Comparison of ENCODE assay signal across 1 cellular context in the genomic region with DNA sequence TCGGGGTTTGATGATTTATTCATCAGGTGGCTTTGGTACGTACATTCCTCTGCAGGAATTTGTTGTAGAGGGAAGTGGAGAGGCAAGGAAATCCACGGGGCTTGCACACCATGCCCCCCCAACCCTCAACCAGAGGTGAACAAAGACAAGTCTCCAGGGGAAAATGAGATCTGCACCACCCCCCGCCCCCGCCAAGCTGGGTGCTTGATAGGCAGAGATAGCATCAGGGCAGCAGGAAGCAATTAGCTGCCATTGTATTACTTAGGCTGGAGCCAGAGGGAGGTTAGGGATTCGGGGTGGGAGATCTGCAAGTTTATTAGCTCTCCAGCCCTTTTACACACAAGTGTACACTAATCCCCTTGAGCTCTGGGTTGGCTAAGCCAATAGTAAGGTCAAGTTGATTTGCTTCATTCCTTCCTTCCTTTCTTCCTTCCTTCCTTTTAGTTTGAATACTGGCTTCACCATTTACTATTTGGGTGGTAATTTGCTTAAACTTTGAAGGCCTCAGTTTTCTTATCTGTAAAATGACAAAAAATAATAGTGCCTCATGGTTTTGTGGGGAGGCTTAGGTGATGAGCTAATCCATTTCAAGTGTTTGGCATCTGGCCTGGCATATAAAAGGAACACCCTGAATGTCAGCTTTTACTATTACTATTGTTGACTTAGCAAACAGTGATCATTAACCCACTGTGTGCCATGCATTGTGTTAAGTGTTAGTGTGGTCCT.
TF ChIP-seq lines count a peak whose summit lies in the region.

No MANE protein-coding gene starts in this region.

TF ChIP-seq in HEK293, 187 proteins besides CTCF, POLR2A, EP300 and RAD21 (continued from another document and continues in another):
- TF ChIP-seq ZNF837 (tag by site-specific recombination; IDR thresholded peaks at IDR 0.05) (no peak), ZNF623 (tag by site-specific recombination; IDR thresholded peaks at IDR 0.05) (no peak; the same call in 1 of the 2 replicates), ZNF426 (tag by site-specific recombination; IDR thresholded peaks at IDR 0.05) (no peak), ZNF37A (tag by site-specific recombination; IDR thresholded peaks at IDR 0.05) (0 out of 2 replicates have a peak, but pooled peaks have one; percentile 16), ZNF10 (tag by site-specific recombination; IDR thresholded peaks at IDR 0.05) (no peak), ZNF610 (tag by site-specific recombination; IDR thresholded peaks at IDR 0.05; ENCODE audit: borderline replicate concordance) (no peak), TCF7L2 (IDR thresholded peaks at IDR 0.05; ENCODE audit: borderline replicate concordance, low read depth, low read length) (peak; percentile 49; the same call in 1 of the 2 replicates), ZNF202 (tag by site-specific recombination; IDR thresholded peaks at IDR 0.05; ENCODE audit: borderline replicate concordance) (no peak), OVOL3 (tag by site-specific recombination; IDR thresholded peaks at IDR 0.05) (peak; percentile 12; the same call in 1 of the 2 replicates), PRDM1 (tag by site-specific recombination; IDR thresholded peaks at IDR 0.05) (no peak), RBAK (tag by site-specific recombination; IDR thresholded peaks at IDR 0.05) (no peak), ZNF324 (tag by site-specific recombination; IDR thresholded peaks at IDR 0.05) (no peak), ZNF223 (tag by site-specific recombination; IDR thresholded peaks at IDR 0.05) (no peak), BCL11A (tag by site-specific recombination; IDR thresholded peaks at IDR 0.05; ENCODE audit: low read depth) (0 out of 2 replicates have a peak, but pooled peaks have one; percentile 7), ZSCAN16 (tag by site-specific recombination; IDR thresholded peaks at IDR 0.05) (no peak; the same call in 1 of the 2 replicates), ZNF530 (tag by site-specific recombination; IDR thresholded peaks at IDR 0.05; ENCODE audit: low read depth) (no peak), REPIN1 (tag by site-specific recombination; IDR thresholded peaks at IDR 0.05; ENCODE audit: low read depth) (no peak), ZNF510 (tag by site-specific recombination; IDR thresholded peaks at IDR 0.05; ENCODE audit: insufficient replicate concordance) (no peak), ZNF146 (tag by site-specific recombination; IDR thresholded peaks at IDR 0.05) (no peak), ZNF521 (tag by site-specific recombination; IDR thresholded peaks at IDR 0.05) (no peak), ZNF175 (tag by site-specific recombination; IDR thresholded peaks at IDR 0.05) (no peak), ZNF629 (tag by site-specific recombination; IDR thresholded peaks at IDR 0.05) (peak; percentile 79), ZBTB48 (tag by site-specific recombination; IDR thresholded peaks at IDR 0.05) (peak; percentile 51), ZNF19 (tag by site-specific recombination; IDR thresholded peaks at IDR 0.05; ENCODE audit: low read depth) (no peak), GFI1B (tag by site-specific recombination; IDR thresholded peaks at IDR 0.05) (no peak), ZBTB8A (tag by site-specific recombination; IDR thresholded peaks at IDR 0.05) (no peak; the same call in 1 of the 2 replicates), KLF7 (tag by site-specific recombination; IDR thresholded peaks at IDR 0.05; ENCODE audit: borderline replicate concordance) (0 out of 2 replicates have a peak, but pooled peaks have one; percentile 25), ZNF169 (tag by site-specific recombination; IDR thresholded peaks at IDR 0.05) (no peak), ZNF214 (tag by site-specific recombination; IDR thresholded peaks at IDR 0.05; ENCODE audit: borderline replicate concordance) (no peak), GLI4 (tag by site-specific recombination; IDR thresholded peaks at IDR 0.05) (no peak), ZNF544 (tag by site-specific recombination; IDR thresholded peaks at IDR 0.05) (no peak)
- TF ChIP-seq, protein P1, sequence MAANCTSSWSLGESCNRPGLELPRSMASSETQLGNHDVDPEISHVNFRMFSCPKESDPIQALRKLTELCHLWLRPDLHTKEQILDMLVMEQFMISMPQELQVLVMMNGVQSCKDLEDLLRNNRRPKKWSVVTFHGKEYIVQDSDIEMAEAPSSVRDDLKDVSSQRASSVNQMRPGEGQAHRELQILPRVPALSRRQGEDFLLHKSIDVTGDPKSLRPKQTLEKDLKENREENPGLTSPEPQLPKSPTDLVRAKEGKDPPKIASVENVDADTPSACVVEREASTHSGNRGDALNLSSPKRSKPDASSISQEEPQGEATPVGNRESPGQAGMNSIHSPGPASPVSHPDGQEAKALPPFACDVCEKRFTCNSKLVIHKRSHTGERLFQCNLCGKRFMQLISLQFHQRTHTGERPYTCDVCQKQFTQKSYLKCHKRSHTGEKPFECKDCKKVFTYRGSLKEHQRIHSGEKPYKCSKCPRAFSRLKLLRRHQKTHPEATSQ (tag by site-specific recombination; IDR thresholded peaks at IDR 0.05), result no peak
- TF ChIP-seq, protein P2, sequence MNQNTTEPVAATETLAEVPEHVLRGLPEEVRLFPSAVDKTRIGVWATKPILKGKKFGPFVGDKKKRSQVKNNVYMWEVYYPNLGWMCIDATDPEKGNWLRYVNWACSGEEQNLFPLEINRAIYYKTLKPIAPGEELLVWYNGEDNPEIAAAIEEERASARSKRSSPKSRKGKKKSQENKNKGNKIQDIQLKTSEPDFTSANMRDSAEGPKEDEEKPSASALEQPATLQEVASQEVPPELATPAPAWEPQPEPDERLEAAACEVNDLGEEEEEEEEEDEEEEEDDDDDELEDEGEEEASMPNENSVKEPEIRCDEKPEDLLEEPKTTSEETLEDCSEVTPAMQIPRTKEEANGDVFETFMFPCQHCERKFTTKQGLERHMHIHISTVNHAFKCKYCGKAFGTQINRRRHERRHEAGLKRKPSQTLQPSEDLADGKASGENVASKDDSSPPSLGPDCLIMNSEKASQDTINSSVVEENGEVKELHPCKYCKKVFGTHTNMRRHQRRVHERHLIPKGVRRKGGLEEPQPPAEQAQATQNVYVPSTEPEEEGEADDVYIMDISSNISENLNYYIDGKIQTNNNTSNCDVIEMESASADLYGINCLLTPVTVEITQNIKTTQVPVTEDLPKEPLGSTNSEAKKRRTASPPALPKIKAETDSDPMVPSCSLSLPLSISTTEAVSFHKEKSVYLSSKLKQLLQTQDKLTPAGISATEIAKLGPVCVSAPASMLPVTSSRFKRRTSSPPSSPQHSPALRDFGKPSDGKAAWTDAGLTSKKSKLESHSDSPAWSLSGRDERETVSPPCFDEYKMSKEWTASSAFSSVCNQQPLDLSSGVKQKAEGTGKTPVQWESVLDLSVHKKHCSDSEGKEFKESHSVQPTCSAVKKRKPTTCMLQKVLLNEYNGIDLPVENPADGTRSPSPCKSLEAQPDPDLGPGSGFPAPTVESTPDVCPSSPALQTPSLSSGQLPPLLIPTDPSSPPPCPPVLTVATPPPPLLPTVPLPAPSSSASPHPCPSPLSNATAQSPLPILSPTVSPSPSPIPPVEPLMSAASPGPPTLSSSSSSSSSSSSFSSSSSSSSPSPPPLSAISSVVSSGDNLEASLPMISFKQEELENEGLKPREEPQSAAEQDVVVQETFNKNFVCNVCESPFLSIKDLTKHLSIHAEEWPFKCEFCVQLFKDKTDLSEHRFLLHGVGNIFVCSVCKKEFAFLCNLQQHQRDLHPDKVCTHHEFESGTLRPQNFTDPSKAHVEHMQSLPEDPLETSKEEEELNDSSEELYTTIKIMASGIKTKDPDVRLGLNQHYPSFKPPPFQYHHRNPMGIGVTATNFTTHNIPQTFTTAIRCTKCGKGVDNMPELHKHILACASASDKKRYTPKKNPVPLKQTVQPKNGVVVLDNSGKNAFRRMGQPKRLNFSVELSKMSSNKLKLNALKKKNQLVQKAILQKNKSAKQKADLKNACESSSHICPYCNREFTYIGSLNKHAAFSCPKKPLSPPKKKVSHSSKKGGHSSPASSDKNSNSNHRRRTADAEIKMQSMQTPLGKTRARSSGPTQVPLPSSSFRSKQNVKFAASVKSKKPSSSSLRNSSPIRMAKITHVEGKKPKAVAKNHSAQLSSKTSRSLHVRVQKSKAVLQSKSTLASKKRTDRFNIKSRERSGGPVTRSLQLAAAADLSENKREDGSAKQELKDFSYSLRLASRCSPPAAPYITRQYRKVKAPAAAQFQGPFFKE (tag by site-specific recombination; IDR thresholded peaks at IDR 0.05; ENCODE audit: borderline replicate concordance), result no peak
- TF ChIP-seq, protein P3, sequence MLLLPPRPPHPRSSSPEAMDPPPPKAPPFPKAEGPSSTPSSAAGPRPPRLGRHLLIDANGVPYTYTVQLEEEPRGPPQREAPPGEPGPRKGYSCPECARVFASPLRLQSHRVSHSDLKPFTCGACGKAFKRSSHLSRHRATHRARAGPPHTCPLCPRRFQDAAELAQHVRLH (tag by site-specific recombination; IDR thresholded peaks at IDR 0.05), result peak; percentile 63
- TF ChIP-seq, protein P4, sequence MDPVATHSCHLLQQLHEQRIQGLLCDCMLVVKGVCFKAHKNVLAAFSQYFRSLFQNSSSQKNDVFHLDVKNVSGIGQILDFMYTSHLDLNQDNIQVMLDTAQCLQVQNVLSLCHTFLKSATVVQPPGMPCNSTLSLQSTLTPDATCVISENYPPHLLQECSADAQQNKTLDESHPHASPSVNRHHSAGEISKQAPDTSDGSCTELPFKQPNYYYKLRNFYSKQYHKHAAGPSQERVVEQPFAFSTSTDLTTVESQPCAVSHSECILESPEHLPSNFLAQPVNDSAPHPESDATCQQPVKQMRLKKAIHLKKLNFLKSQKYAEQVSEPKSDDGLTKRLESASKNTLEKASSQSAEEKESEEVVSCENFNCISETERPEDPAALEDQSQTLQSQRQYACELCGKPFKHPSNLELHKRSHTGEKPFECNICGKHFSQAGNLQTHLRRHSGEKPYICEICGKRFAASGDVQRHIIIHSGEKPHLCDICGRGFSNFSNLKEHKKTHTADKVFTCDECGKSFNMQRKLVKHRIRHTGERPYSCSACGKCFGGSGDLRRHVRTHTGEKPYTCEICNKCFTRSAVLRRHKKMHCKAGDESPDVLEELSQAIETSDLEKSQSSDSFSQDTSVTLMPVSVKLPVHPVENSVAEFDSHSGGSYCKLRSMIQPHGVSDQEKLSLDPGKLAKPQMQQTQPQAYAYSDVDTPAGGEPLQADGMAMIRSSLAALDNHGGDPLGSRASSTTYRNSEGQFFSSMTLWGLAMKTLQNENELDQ (tag by site-specific recombination; IDR thresholded peaks at IDR 0.05; ENCODE audit: low read depth), result no peak
- TF ChIP-seq, protein P5, sequence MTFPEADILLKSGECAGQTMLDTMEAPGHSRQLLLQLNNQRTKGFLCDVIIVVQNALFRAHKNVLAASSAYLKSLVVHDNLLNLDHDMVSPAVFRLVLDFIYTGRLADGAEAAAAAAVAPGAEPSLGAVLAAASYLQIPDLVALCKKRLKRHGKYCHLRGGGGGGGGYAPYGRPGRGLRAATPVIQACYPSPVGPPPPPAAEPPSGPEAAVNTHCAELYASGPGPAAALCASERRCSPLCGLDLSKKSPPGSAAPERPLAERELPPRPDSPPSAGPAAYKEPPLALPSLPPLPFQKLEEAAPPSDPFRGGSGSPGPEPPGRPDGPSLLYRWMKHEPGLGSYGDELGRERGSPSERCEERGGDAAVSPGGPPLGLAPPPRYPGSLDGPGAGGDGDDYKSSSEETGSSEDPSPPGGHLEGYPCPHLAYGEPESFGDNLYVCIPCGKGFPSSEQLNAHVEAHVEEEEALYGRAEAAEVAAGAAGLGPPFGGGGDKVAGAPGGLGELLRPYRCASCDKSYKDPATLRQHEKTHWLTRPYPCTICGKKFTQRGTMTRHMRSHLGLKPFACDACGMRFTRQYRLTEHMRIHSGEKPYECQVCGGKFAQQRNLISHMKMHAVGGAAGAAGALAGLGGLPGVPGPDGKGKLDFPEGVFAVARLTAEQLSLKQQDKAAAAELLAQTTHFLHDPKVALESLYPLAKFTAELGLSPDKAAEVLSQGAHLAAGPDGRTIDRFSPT (tag by site-specific recombination; IDR thresholded peaks at IDR 0.05), result no peak
- TF ChIP-seq, protein P6, sequence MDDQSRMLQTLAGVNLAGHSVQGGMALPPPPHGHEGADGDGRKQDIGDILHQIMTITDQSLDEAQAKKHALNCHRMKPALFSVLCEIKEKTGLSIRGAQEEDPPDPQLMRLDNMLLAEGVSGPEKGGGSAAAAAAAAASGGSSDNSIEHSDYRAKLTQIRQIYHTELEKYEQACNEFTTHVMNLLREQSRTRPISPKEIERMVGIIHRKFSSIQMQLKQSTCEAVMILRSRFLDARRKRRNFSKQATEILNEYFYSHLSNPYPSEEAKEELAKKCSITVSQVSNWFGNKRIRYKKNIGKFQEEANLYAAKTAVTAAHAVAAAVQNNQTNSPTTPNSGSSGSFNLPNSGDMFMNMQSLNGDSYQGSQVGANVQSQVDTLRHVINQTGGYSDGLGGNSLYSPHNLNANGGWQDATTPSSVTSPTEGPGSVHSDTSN (CRISPR knock-in tag; IDR thresholded peaks at IDR 0.05), result no peak
- TF ChIP-seq, protein P7, sequence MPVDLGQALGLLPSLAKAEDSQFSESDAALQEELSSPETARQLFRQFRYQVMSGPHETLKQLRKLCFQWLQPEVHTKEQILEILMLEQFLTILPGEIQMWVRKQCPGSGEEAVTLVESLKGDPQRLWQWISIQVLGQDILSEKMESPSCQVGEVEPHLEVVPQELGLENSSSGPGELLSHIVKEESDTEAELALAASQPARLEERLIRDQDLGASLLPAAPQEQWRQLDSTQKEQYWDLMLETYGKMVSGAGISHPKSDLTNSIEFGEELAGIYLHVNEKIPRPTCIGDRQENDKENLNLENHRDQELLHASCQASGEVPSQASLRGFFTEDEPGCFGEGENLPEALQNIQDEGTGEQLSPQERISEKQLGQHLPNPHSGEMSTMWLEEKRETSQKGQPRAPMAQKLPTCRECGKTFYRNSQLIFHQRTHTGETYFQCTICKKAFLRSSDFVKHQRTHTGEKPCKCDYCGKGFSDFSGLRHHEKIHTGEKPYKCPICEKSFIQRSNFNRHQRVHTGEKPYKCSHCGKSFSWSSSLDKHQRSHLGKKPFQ (tag by site-specific recombination; IDR thresholded peaks at IDR 0.05), result peak; percentile 61
- TF ChIP-seq, protein P8, sequence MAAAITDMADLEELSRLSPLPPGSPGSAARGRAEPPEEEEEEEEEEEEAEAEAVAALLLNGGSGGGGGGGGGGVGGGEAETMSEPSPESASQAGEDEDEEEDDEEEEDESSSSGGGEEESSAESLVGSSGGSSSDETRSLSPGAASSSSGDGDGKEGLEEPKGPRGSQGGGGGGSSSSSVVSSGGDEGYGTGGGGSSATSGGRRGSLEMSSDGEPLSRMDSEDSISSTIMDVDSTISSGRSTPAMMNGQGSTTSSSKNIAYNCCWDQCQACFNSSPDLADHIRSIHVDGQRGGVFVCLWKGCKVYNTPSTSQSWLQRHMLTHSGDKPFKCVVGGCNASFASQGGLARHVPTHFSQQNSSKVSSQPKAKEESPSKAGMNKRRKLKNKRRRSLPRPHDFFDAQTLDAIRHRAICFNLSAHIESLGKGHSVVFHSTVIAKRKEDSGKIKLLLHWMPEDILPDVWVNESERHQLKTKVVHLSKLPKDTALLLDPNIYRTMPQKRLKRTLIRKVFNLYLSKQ (tag by site-specific recombination; IDR thresholded peaks at IDR 0.05; ENCODE audit: borderline replicate concordance), result no peak
- TF ChIP-seq, protein P9, sequence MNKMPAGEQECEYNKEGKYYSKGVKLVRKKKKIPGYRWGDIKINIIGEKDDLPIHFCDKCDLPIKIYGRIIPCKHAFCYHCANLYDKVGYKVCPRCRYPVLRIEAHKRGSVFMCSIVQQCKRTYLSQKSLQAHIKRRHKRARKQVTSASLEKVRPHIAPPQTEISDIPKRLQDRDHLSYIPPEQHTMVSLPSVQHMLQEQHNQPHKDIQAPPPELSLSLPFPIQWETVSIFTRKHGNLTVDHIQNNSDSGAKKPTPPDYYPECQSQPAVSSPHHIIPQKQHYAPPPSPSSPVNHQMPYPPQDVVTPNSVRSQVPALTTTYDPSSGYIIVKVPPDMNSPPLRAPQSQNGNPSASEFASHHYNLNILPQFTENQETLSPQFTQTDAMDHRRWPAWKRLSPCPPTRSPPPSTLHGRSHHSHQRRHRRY (tag by site-specific recombination; IDR thresholded peaks at IDR 0.05), result no peak
